ENCODE assay signal across 30 cellular contexts in genomic region chr3:69524826-69525225, GRCh38.
"Had no signal": no experiment of that assay in that cellular context is flagged by ENCODE, and none has a peak within 500 bp of the region (broad histone marks: within the 10 kb centered on the region; RNA-seq: fewer than 3 reads in every experiment).

No MANE protein-coding gene starts in this region.

- H3K36me3 ChIP-seq: adrenal gland had no signal

- FAIRE-seq: astrocyte, bronchial epithelial cell, K562 had no signal

- ATAC-seq: activated CD4-positive, alpha-beta T cell treated with anti-CD3 and anti-CD28 coated beads for 36 hours; activated CD8-positive, alpha-beta T cell treated with anti-CD3 and anti-CD28 coated beads, Interleukin-2, amount 10 ng/mL, durations not matched to agents 7 days and 5 days; activated naive CD4-positive, alpha-beta T cell treated with anti-CD3 and anti-CD28 coated beads, Interleukin-2, amount 50 U/mL, for 72 hours; activated T-cell treated with anti-CD3 and anti-CD28 coated beads, Interleukin-2, amount 50 U/mL, for 4 hours; body of pancreas; K562; Panc1; SK-N-SH treated with all-trans-retinoic acid at 6 μM for 48 hours; T-cell; T-helper 17 cell had no signal

- H3K27ac ChIP-seq: adrenal gland, body of pancreas had no signal

- H3K9me3 ChIP-seq: adrenal gland, body of pancreas had no signal

- H3K27me3 ChIP-seq: adrenal gland, body of pancreas had no signal

- H3K4me3 ChIP-seq: adrenal gland, body of pancreas, K562 had no signal

- H3K4me1 ChIP-seq: adrenal gland had no signal

- DNase-seq: activated CD4-positive, alpha-beta T cell treated with anti-CD3 and anti-CD28 coated beads for 36 hours; activated CD4-positive, alpha-beta T cell treated with anti-CD3 and anti-CD28 coated beads, Interleukin-2, amount 10 ng/mL, durations not matched to agents 7 days and 5 days; activated CD4-positive, alpha-beta T cell treated with anti-CD3 and anti-CD28 coated beads, Interleukin-2, amount 50 U/mL, for 48 hours; activated CD8-positive, alpha-beta T cell treated with anti-CD3 and anti-CD28 coated beads, Interleukin-2, amount 10 ng/mL, durations not matched to agents 7 days and 5 days; activated gamma-delta T cell treated with Interleukin-2 at 50 U/mL for 16 hours; activated naive CD4-positive, alpha-beta T cell treated with anti-CD3 and anti-CD28 coated beads for 36 hours; activated T-cell treated with anti-CD3 and anti-CD28 coated beads for 4 hours; activated T-cell treated with anti-CD3 and anti-CD28 coated beads, Interleukin-2, amount 50 U/mL, for 4 hours; adrenal gland; caudate nucleus; NCI-H1048; NCI-H1105 treated with DMSO at 0.1 percent for 48 hours; NCI-H1436; NCI-H1694; NCI-H1930; NCI-H2081 treated with DMSO at 0.1 percent for 48 hours; NCI-H226; NCI-H446 treated with DMSO at 0.1 percent for 48 hours; NCI-H524; SIG-M5; T-cell; T-helper 17 cell; T-helper 9 cell had no signal
